18 cellular contexts compared by ENCODE assay signal in genomic region chr13:79777504-79777903, GRCh38.
DNase-seq lines count a peak whose midpoint lies in the region; ATAC-seq and TF ChIP-seq lines count a peak whose summit lies in the region.
"Had no signal": no experiment of that assay in that cellular context is flagged by ENCODE, and none has a peak within 500 bp of the region (broad histone marks: within the 10 kb centered on the region; RNA-seq: fewer than 3 reads in every experiment).

No MANE protein-coding gene starts in this region.

- H3K27ac ChIP-seq in colonic mucosa (peak overlapping the region; percentile 21), mucosa of rectum (ENCODE audit: low read depth in 2 of 2, low read length in 2 of 2) (peak overlapping the region; percentile 35 to 51), transverse colon (peak overlapping the region in 3 of 4 donors; percentile 8 to 47 (median 33))
- H3K27ac ChIP-seq: 22Rv1, C4-2B had no signal

- H3K9ac ChIP-seq in colonic mucosa (ENCODE audit: low read depth in 2 of 2, low read length in 2 of 2) (no peak overlapping the region), mucosa of rectum (ENCODE audit: low read depth in 1 of 2, low read length in 2 of 2) (no peak overlapping the region)

- in situ Hi-C loops in transverse colon (cut with MboI; ENCODE audit: low pct_ligation_motif_present in 1 of 4, low pct_unique_long_range_greater_than_20kb in 1 of 4, low sequenced_read_pairs in 3 of 4): loop anchor here in 2 of 4 donors (25.0 kb wide), 2 partner anchors 560 to 585 kb away; partner anchors contain the start of gene SPRY2 (in 1 of the 2)

- no peaks in the 10 kb centered on the region for H3K27me3 ChIP-seq in colonic mucosa
- H3K27me3 ChIP-seq in mucosa of rectum (ENCODE audit: control insufficient read depth in 2 of 2, insufficient read depth in 2 of 2, low read length in 2 of 2): no peaks in the 10 kb centered on the region
- no peaks in the 10 kb centered on the region for H3K27me3 ChIP-seq in transverse colon

- TF ChIP-seq POLR2A in transverse colon (IDR thresholded peaks at IDR 0.05): no peak

- ATAC-seq in GM19324 (IDR thresholded peaks at IDR 0.05; ENCODE audit: low FRiP score, unreplicated experiment): no peak
- ATAC-seq: A549, GM12878 had no signal

- TF ChIP-seq EP300 in transverse colon (IDR thresholded peaks at IDR 0.05; ENCODE audit: low read depth): no peak

- intact Hi-C loops in colonic mucosa (cut with DNase I) (loop anchor here (5.0 kb wide), 2 partner anchors 100 to 570 kb away; no protein-coding TSS in a partner anchor), transverse colon (cut with DNase I; ENCODE audit: low total_unique reads) (no loop called here), posterior cingulate gyrus (cut with DNase I) (loop anchor here (5.0 kb wide), 1 partner anchor 585 kb away; no protein-coding TSS in a partner anchor)

- no peak overlapping the region for H3K4me3 ChIP-seq in colonic mucosa
- H3K4me3 ChIP-seq in mucosa of rectum (ENCODE audit: low read length in 2 of 2): peak overlapping the region in 1 of 2 donors; percentile 9
- no peak overlapping the region for H3K4me3 ChIP-seq in transverse colon
- H3K4me3 ChIP-seq in foreskin fibroblast (ENCODE audit: low read depth in 1 of 2, low read length in 2 of 2): no peak overlapping the region
- H3K4me3 ChIP-seq: A549, GM12878, HAP-1 had no signal

- H3K4me1 ChIP-seq in colonic mucosa (no peaks in the 10 kb centered on the region), mucosa of rectum (ENCODE audit: control insufficient read depth in 2 of 2, insufficient read depth in 2 of 2, low read length in 2 of 2) (peaks cover 8 to 24% of the 10 kb centered on the region in 2 donors), transverse colon (peaks cover 0 to 44% (median 4%) of the 10 kb centered on the region in 4 donors)
- H3K4me1 ChIP-seq: HAP-1 had no signal

- H3K36me3 ChIP-seq in colonic mucosa (no peaks in the 10 kb centered on the region), mucosa of rectum (ENCODE audit: control insufficient read depth in 2 of 2, insufficient read depth in 2 of 2, low read length in 2 of 2) (no peaks in the 10 kb centered on the region), transverse colon (no peaks in the 10 kb centered on the region)
- H3K36me3 ChIP-seq: HAP-1 had no signal

- no peak for TF ChIP-seq CTCF in colonic mucosa (IDR thresholded peaks at IDR 0.05)
- no peak for TF ChIP-seq CTCF in transverse colon (IDR thresholded peaks at IDR 0.05)
- TF ChIP-seq CTCF in foreskin fibroblast (IDR thresholded peaks at IDR 0.05; ENCODE audit: low read depth, low read length): no peak

- H3K9me3 ChIP-seq in colonic mucosa: no peaks in the 10 kb centered on the region
- H3K9me3 ChIP-seq in mucosa of rectum (ENCODE audit: control insufficient read depth in 2 of 2, low read length in 2 of 2): no peaks in the 10 kb centered on the region
- no peaks in the 10 kb centered on the region for H3K9me3 ChIP-seq in transverse colon
- H3K9me3 ChIP-seq: A549, Caco-2, HAP-1 had no signal

- DNase-seq in DMS53 (lab: John Stamatoyannopoulos, UW) (peak; percentile 2), DMS53 treated with DMSO at 0.1 percent for 48 hours (lab: John Stamatoyannopoulos, UW; ENCODE audit: unreplicated experiment) (no peak), colonic mucosa (no peak), transverse colon (no peak), foreskin fibroblast (no peak), posterior cingulate gyrus (no peak)
- DNase-seq: AML-193; Caco-2; CD4-positive, alpha-beta T cell; DMS79 treated with DMSO at 0.1 percent for 48 hours; GF-D8 had no signal

- 47 to 76% methylated on average over 2 of the region's 2 CpGs for WGBS in transverse colon (ENCODE audit: low coverage in 1 of 2), 2 donors
